ENCODE assay signal across 17 cellular contexts in the genomic region with DNA sequence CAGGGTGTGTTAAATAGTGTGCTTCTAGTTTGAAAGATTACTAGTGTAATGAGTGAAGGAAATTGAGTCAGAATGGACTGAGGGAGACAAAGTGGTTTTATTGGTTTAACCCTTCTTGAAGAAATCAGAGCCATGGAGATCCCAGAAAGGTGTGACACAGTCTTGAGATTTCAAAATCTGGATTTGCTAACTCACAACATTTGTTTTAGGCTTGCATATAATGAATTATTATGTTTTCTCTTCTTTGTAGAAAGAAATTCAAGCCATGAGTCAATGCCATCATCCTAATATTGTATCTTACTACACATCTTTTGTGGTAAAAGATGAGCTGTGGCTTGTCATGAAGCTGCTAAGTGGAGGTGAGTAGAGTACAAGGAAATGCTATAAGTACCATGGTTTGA.
"Had no signal": no experiment of that assay in that cellular context is flagged by ENCODE, and none has a peak within 500 bp of the region (broad histone marks: within the 10 kb centered on the region; RNA-seq: fewer than 3 reads in every experiment).

No MANE protein-coding gene starts in this region.

- DNase-seq: activated CD8-positive, alpha-beta memory T cell treated with anti-CD3 and anti-CD28 coated beads, Interleukin-2, amount 50 U/mL, for 48 hours; activated gamma-delta T cell treated with Interleukin-2 at 50 U/mL for 16 hours; adrenal gland; body of pancreas; effector memory CD8-positive, alpha-beta T cell; erythroblast; mucosa of descending colon; naive thymus-derived CD8-positive, alpha-beta T cell; SHP77; stimulated activated CD4-positive, alpha-beta T cell treated with anti-CD3 and anti-CD28 coated beads, Interleukin-2, amount 100 ng/mL, for 24 hours; stimulated activated naive CD4-positive, alpha-beta T cell; T-helper 17 cell; upper lobe of left lung had no signal

- H3K9me3 Mint-ChIP-seq: effector memory CD8-positive, alpha-beta T cell had no signal

- H3K4me3 ChIP-seq: adrenal gland, body of pancreas, mucosa of descending colon, suprapubic skin, upper lobe of left lung had no signal

- ATAC-seq: body of pancreas; effector memory CD8-positive, alpha-beta T cell; mucosa of descending colon; naive thymus-derived CD8-positive, alpha-beta T cell; sciatic nerve; T-helper 17 cell; WTC11 had no signal

- H3K4me1 Mint-ChIP-seq: WTC11 had no signal

- H3K27me3 Mint-ChIP-seq: dendritic cell treated with granulocyte-macrophage colony-stimulating factor and Interleukin-4, amounts not matched to agents 40 ng/mL and 50 ng/mL, for 4 days; effector memory CD8-positive, alpha-beta T cell; naive thymus-derived CD8-positive, alpha-beta T cell; T-helper 17 cell had no signal

- H3K4me3 Mint-ChIP-seq: dendritic cell treated with granulocyte-macrophage colony-stimulating factor and Interleukin-4, amounts not matched to agents 40 ng/mL and 50 ng/mL, for 4 days; effector memory CD8-positive, alpha-beta T cell; naive thymus-derived CD8-positive, alpha-beta T cell; T-helper 17 cell; WTC11 had no signal

- H3K27ac Mint-ChIP-seq: dendritic cell treated with granulocyte-macrophage colony-stimulating factor and Interleukin-4, amounts not matched to agents 40 ng/mL and 50 ng/mL, for 4 days; T-helper 17 cell; WTC11 had no signal
